Comparison of ENCODE assay signal across 22 cellular contexts in the genomic region with DNA sequence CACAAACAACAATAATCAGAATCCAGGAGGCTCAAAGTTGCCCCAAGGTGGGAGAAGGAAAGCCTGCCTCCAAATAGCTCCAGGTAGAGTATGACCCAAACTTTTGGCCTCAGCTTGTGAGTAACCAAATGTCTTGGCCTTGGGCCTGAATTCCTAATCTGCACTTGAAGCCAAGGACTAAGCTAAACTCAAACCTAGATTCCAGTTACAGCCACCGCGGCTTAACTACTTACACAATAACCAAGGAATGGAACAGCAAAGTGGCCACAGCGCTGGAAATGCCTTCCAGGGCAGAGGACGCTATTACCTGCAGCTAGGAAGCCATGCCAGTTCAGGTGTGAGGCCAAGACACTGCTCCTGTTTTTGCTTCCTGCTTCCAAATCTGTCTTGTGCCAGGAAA. TPM values are rescaled to one million over a fixed set of nuclear protein-coding genes. Genes with fewer than 3 reads are reported as not detected.
DNase-seq lines count a peak whose midpoint lies in the region; ATAC-seq and TF ChIP-seq lines count a peak whose summit lies in the region.
"Had no signal": no experiment of that assay in that cellular context is flagged by ENCODE, and none has a peak within 500 bp of the region (broad histone marks: within the 10 kb centered on the region; RNA-seq: fewer than 3 reads in every experiment).

No MANE protein-coding gene starts in this region.

- no peaks in the 10 kb centered on the region for H3K9me3 ChIP-seq in DND-41 (ENCODE audit: insufficient read depth, low read length, severe bottlenecking)
- H3K9me3 ChIP-seq in left ventricle myocardium inferior (replicated peaks), result no peaks in the 10 kb centered on the region

- H3K9ac ChIP-seq in DND-41 (ENCODE audit: low read depth, low read length), result no peak overlapping the region

- peaks cover 32% of the 10 kb centered on the region for H3K4me1 ChIP-seq in DND-41 (ENCODE audit: insufficient read depth, low read length)
- peaks cover 12% of the 10 kb centered on the region for H3K4me1 ChIP-seq in left ventricle myocardium inferior

- peak overlapping the region; percentile 0; the same call in 1 of the 2 replicates for H3K4me2 ChIP-seq in DND-41 (ENCODE audit: insufficient read depth, low read length)

- peaks cover 4% of the 10 kb centered on the region for H3K36me3 Mint-ChIP-seq in activated CD8-positive, alpha-beta memory T cell treated with anti-CD3 and anti-CD28 coated beads, Interleukin-2, amount 10 ng/mL, durations not matched to agents 7 days and 5 days
- H3K36me3 Mint-ChIP-seq: CD4-positive, CD25-positive, alpha-beta regulatory T cell had no signal

- DNase-seq in DND-41 (no peak), amniotic epithelial cell (ENCODE audit: low read depth) (peak; percentile 46), fibroblast of gingiva (ENCODE audit: low read depth) (peak; percentile 38), myocyte (ENCODE audit: low read depth) (peak; percentile 34), H7 (no peak), left ventricle myocardium inferior (no peak)
- DNase-seq in activated CD8-positive, alpha-beta memory T cell treated with anti-CD3 and anti-CD28 coated beads, Interleukin-2, amount 10 ng/mL, durations not matched to agents 7 days and 5 days, result no peak
- DNase-seq: activated CD8-positive, alpha-beta memory T cell treated with anti-CD3 and anti-CD28 coated beads, Interleukin-2, amount 50 U/mL, for 48 hours; activated naive CD8-positive, alpha-beta T cell treated with anti-CD3 and anti-CD28 coated beads, Interleukin-2, amount 50 U/mL, for 24 hours; CD4-positive, CD25-positive, alpha-beta regulatory T cell; immature natural killer cell; KG1; NCI-H1048; NCI-H1930; NCI-H446 treated with DMSO at 0.1 percent for 48 hours; occipital lobe had no signal

- peaks cover 16% of the 10 kb centered on the region; the same call in 1 of the 2 replicates for H4K20me1 ChIP-seq in DND-41 (ENCODE audit: insufficient read depth, low read length)

- CTCF ChIA-PET in activated CD8-positive, alpha-beta memory T cell treated with anti-CD3 and anti-CD28 coated beads, Interleukin-2, amount 10 ng/mL, durations not matched to agents 7 days and 5 days (lab: Charles Lee), result no interaction called here

- no peak overlapping the region for H3K27ac ChIP-seq in DND-41 (ENCODE audit: low read length)
- H3K27ac ChIP-seq in left ventricle myocardium inferior (replicated peaks), result no peak overlapping the region
- H3K27ac ChIP-seq: VCaP had no signal

- H3K36me3 ChIP-seq in DND-41 (ENCODE audit: insufficient read depth, low read length) (peaks cover 19% of the 10 kb centered on the region), H7 (replicated peaks; ENCODE audit: control insufficient read depth, insufficient read depth, low read length) (no peaks in the 10 kb centered on the region; the same call in 1 of the 2 replicates), left ventricle myocardium inferior (no peaks in the 10 kb centered on the region)

- H3K27ac Mint-ChIP-seq in activated CD8-positive, alpha-beta memory T cell treated with anti-CD3 and anti-CD28 coated beads, Interleukin-2, amount 10 ng/mL, durations not matched to agents 7 days and 5 days, result no peak overlapping the region
- H3K27ac Mint-ChIP-seq: activated naive CD8-positive, alpha-beta T cell treated with anti-CD3 and anti-CD28 coated beads, Interleukin-2, amount 50 U/mL, for 24 hours; CD4-positive, CD25-positive, alpha-beta regulatory T cell; immature natural killer cell; T-helper 1 cell treated with Interleukin-12 subunit alpha and Interleukin-12 subunit beta and Interleukin-4 antibody, amounts not matched to agents 30 μg/mL and 1 μg/mL, for 36 hours had no signal

- no peak overlapping the region for H2AFZ ChIP-seq in DND-41 (ENCODE audit: low read depth, low read length)

- intact Hi-C loops in left ventricle myocardium inferior (cut with micrococcal nuclease), result no loop called here

- H3K4me3 ChIP-seq in DND-41 (ENCODE audit: low read depth in 1 of 2, low read length in 2 of 2) (no peak overlapping the region), H7 (ENCODE audit: insufficient read depth, low read depth, low read length) (no peak overlapping the region), left ventricle myocardium inferior (no peak overlapping the region)
- H3K4me3 ChIP-seq: GM12878 had no signal

- peaks cover 24% of the 10 kb centered on the region for H3K27me3 Mint-ChIP-seq in activated CD8-positive, alpha-beta memory T cell treated with anti-CD3 and anti-CD28 coated beads, Interleukin-2, amount 10 ng/mL, durations not matched to agents 7 days and 5 days

- H3K79me2 ChIP-seq in DND-41 (ENCODE audit: insufficient read depth, low read length), result peaks cover 90% of the 10 kb centered on the region

- no peaks in the 10 kb centered on the region for H3K9me3 Mint-ChIP-seq in activated CD8-positive, alpha-beta memory T cell treated with anti-CD3 and anti-CD28 coated beads, Interleukin-2, amount 10 ng/mL, durations not matched to agents 7 days and 5 days (ENCODE audit: low read depth)
- H3K9me3 Mint-ChIP-seq: activated naive CD8-positive, alpha-beta T cell treated with anti-CD3 and anti-CD28 coated beads, Interleukin-2, amount 50 U/mL, for 24 hours; central memory CD8-positive, alpha-beta T cell; immature natural killer cell; T-helper 1 cell treated with Interleukin-12 subunit alpha and Interleukin-12 subunit beta and Interleukin-4 antibody, amounts not matched to agents 30 μg/mL and 1 μg/mL, for 36 hours had no signal

- H3K27me3 ChIP-seq in DND-41 (ENCODE audit: insufficient read depth, low read length, poor library complexity), result no peaks in the 10 kb centered on the region
- H3K27me3 ChIP-seq in H7 (ENCODE audit: control insufficient read depth, insufficient read depth, low read length), result no peaks in the 10 kb centered on the region
- peaks cover 48% of the 10 kb centered on the region for H3K27me3 ChIP-seq in left ventricle myocardium inferior (ENCODE audit: low read depth)

- ATAC-seq in DND-41 (ENCODE audit: insufficient read depth, low read depth) (no peak), HG03460 (IDR thresholded peaks at IDR 0.05; ENCODE audit: unreplicated experiment) (no peak)
- no peak for ATAC-seq in activated CD8-positive, alpha-beta memory T cell treated with anti-CD3 and anti-CD28 coated beads, Interleukin-2, amount 10 ng/mL, durations not matched to agents 7 days and 5 days
- ATAC-seq: activated naive CD8-positive, alpha-beta T cell treated with anti-CD3 and anti-CD28 coated beads, Interleukin-2, amount 50 U/mL, for 24 hours; GM12878; sciatic nerve had no signal

- no peak overlapping the region for H3K4me3 Mint-ChIP-seq in activated CD8-positive, alpha-beta memory T cell treated with anti-CD3 and anti-CD28 coated beads, Interleukin-2, amount 10 ng/mL, durations not matched to agents 7 days and 5 days
- H3K4me3 Mint-ChIP-seq: activated naive CD8-positive, alpha-beta T cell treated with anti-CD3 and anti-CD28 coated beads, Interleukin-2, amount 50 U/mL, for 24 hours; central memory CD8-positive, alpha-beta T cell; immature natural killer cell; T-helper 1 cell treated with Interleukin-12 subunit alpha and Interleukin-12 subunit beta and Interleukin-4 antibody, amounts not matched to agents 30 μg/mL and 1 μg/mL, for 36 hours had no signal

- peaks cover 9% of the 10 kb centered on the region for H3K4me1 Mint-ChIP-seq in activated CD8-positive, alpha-beta memory T cell treated with anti-CD3 and anti-CD28 coated beads, Interleukin-2, amount 10 ng/mL, durations not matched to agents 7 days and 5 days

- TF ChIP-seq CTCF in DND-41 (IDR thresholded peaks at IDR 0.05; ENCODE audit: borderline replicate concordance, extremely low read depth, low read length, poor library complexity, severe bottlenecking) (no peak), left ventricle myocardium inferior (IDR thresholded peaks at IDR 0.05; ENCODE audit: borderline replicate concordance) (no peak)

RNA-seq across cellular contexts. Expression of a gene that starts 4.6 kb away (rescaled TPM):
- total RNA-seq in myocyte (4.7 and 6.3 TPM in 2 replicates), left ventricle myocardium inferior (1.8 TPM)
- 4.9 TPM for polyA plus RNA-seq in myocyte (2012)
- 1 to 10 TPM; 2.1 to 2.3 TPM for total RNA-seq in activated CD8-positive, alpha-beta memory T cell treated with anti-CD3 and anti-CD28 coated beads, Interleukin-2, amount 10 ng/mL, durations not matched to agents 7 days and 5 days
- 33.7 and 42.6 TPM in 2 replicates for total RNA-seq in H7 (2014; rRNA removed; shearing (Covaris generic))

RNA-seq across cellular contexts. Expression of a gene that starts 43.1 kb away (rescaled TPM):
- total RNA-seq in myocyte, result 7.0 and 9.9 TPM in 2 replicates
- 3.7 TPM for polyA plus RNA-seq in myocyte (2012)
- 1 to 10 TPM; 4.7 to 5.9 TPM for total RNA-seq in activated CD8-positive, alpha-beta memory T cell treated with anti-CD3 and anti-CD28 coated beads, Interleukin-2, amount 10 ng/mL, durations not matched to agents 7 days and 5 days
- total RNA-seq in H7 (2014; rRNA removed; shearing (Covaris generic)), result 7.0 and 7.2 TPM in 2 replicates
- total RNA-seq in left ventricle myocardium inferior, result 2.7 TPM

Comparison
In these comparisons a context has a peak if more than half of its experiments do, and no peak if none do; other contexts are left out.
1. DNase-seq: peak in amniotic epithelial cell (single experiment), fibroblast of gingiva (single experiment) and myocyte (single experiment); none in DND-41 (single experiment), activated CD8-positive, alpha-beta memory T cell treated with anti-CD3 and anti-CD28 coated beads, Interleukin-2, amount 10 ng/mL, durations not matched to agents 7 days and 5 days (single experiment), H7 (single experiment) and left ventricle myocardium inferior (single experiment).